In genomic region chr14:22822619-22823551, GRCh38 we compare ENCODE assay signal across 8 cellular contexts. TPM values are rescaled to one million over a fixed set of nuclear protein-coding genes. Genes with fewer than 3 reads are reported as not detected.
DNase-seq lines count a peak whose midpoint lies in the region; TF ChIP-seq lines count a peak whose summit lies in the region.

No MANE protein-coding gene starts in this region.

- no peaks in the 10 kb centered on the region for H3K36me3 ChIP-seq in muscle layer of colon (ENCODE audit: insufficient read depth, low read length)

- peak; percentile 83 for TF ChIP-seq CTCF in epithelial cell of proximal tubule (conservative IDR thresholded peaks at IDR 0.05; ENCODE audit: low read depth, low read length)

- peak; percentile 90 for DNase-seq in EH (ENCODE audit: low read depth)
- peak; percentile 84 for DNase-seq in H4 (ENCODE audit: low spot score)
- peak; percentile 49 to 84 for DNase-seq in NCI-H446 (lab: John Stamatoyannopoulos, UW)
- peak; percentile 71 for DNase-seq in activated CD8-positive, alpha-beta memory T cell treated with anti-CD3 and anti-CD28 coated beads, Interleukin-2, amount 50 U/mL, for 4 hours
- DNase-seq in epithelial cell of proximal tubule (ENCODE audit: low read depth): peak; percentile 67
- peak; percentile 17 for DNase-seq in stimulated activated CD8-positive, alpha-beta memory T cell treated with anti-CD3 and anti-CD28 coated beads, Interleukin-7, amount 100 ng/mL, for 24 hours (ENCODE audit: low read depth)
- no peak for DNase-seq in NCI-H2171 (lab: John Stamatoyannopoulos, UW)

- no peaks in the 10 kb centered on the region for H3K9me3 ChIP-seq in muscle layer of colon (ENCODE audit: low read length)

- H3K4me3 ChIP-seq in epithelial cell of proximal tubule (ENCODE audit: low read depth, low read length): peak overlapping the region; percentile 33
- H3K4me3 ChIP-seq in muscle layer of colon (ENCODE audit: low read depth in 1 of 2, low read length in 2 of 2): peak overlapping the region; percentile 41 to 67

- no peaks in the 10 kb centered on the region for H3K27me3 ChIP-seq in muscle layer of colon (ENCODE audit: control insufficient read depth in 1 of 2, insufficient read depth in 2 of 2, low read length in 2 of 2)

- H3K27ac ChIP-seq in muscle layer of colon (ENCODE audit: low read depth, low read length): peak overlapping the region; percentile 90

- H3K4me1 ChIP-seq in muscle layer of colon (ENCODE audit: insufficient read depth, low read length): peaks cover 22% of the 10 kb centered on the region

- peak overlapping the region; percentile 49 for H3K9ac ChIP-seq in muscle layer of colon (ENCODE audit: low read length)

RNA-seq across cellular contexts. Expression of gene MRPL52, which starts 6.8 kb away (rescaled TPM):
- total RNA-seq in H4 (2014; rRNA removed; shearing (Covaris generic)): 130 and 189 TPM in 2 replicates
- 160 and 224 TPM in 2 replicates for total RNA-seq in epithelial cell of proximal tubule

RNA-seq across cellular contexts. Expression of gene SLC7A7, which starts 7.7 kb away (rescaled TPM):
- 13.6 and 13.9 TPM in 2 replicates for total RNA-seq in H4 (2014; rRNA removed; shearing (Covaris generic))
- total RNA-seq in epithelial cell of proximal tubule: 3.5 and 5.6 TPM in 2 replicates

RNA-seq across cellular contexts. Expression of gene MMP14, which starts 13.5 kb away (rescaled TPM):
- 268 and 298 TPM in 2 replicates for total RNA-seq in H4 (2014; rRNA removed; shearing (Covaris generic))
- 224 and 227 TPM in 2 replicates for total RNA-seq in epithelial cell of proximal tubule

RNA-seq across cellular contexts. Expression of gene LRP10, which starts 48.7 kb away (rescaled TPM):
- 35.8 and 48.4 TPM in 2 replicates for total RNA-seq in H4 (2014; rRNA removed; shearing (Covaris generic))
- total RNA-seq in epithelial cell of proximal tubule: 82.5 and 102 TPM in 2 replicates

RNA-seq across cellular contexts. Expression of gene OXA1L, which starts 56.4 kb away (rescaled TPM):
- total RNA-seq in H4 (2014; rRNA removed; shearing (Covaris generic)): 106 and 132 TPM in 2 replicates
- 99.2 and 109 TPM in 2 replicates for total RNA-seq in epithelial cell of proximal tubule
